20 cellular contexts compared by ENCODE assay signal in genomic region chr5:171797563-171797962, GRCh38. TPM values are rescaled to one million over a fixed set of nuclear protein-coding genes. Genes with fewer than 3 reads are reported as not detected.
"Had no signal": no experiment of that assay in that cellular context is flagged by ENCODE, and none has a peak within 500 bp of the region (broad histone marks: within the 10 kb centered on the region; RNA-seq: fewer than 3 reads in every experiment).

No MANE protein-coding gene starts in this region.

- H3K4me3 ChIP-seq: esophagus muscularis mucosa, tibial artery, uterus had no signal

- H3K27ac ChIP-seq: esophagus muscularis mucosa, tibial artery, uterus had no signal

- H3K9me3 Mint-ChIP-seq: activated T-helper 1 cell treated with anti-CD3 and anti-CD28 coated beads, Interleukin-12 subunit alpha, Interleukin-12 subunit beta, Interleukin-2, Interleukin-4 antibody, amounts not matched to agents 30 ng/mL and 10 ng/mL and 1 ng/mL, durations not matched to agents 14 hours and 24 hours and 36 hours; dendritic cell treated with granulocyte-macrophage colony-stimulating factor and Interleukin-4, amounts not matched to agents 40 ng/mL and 50 ng/mL, for 4 days; memory B cell; natural killer cell had no signal

- H3K27ac Mint-ChIP-seq: activated naive CD8-positive, alpha-beta T cell; activated T-helper 1 cell treated with anti-CD3 and anti-CD28 coated beads, Interleukin-12 subunit alpha, Interleukin-12 subunit beta, Interleukin-2, Interleukin-4 antibody, amounts not matched to agents 30 ng/mL and 10 ng/mL and 1 ng/mL, durations not matched to agents 14 hours and 24 hours and 36 hours; dendritic cell treated with granulocyte-macrophage colony-stimulating factor and Interleukin-4, amounts not matched to agents 40 ng/mL and 50 ng/mL, for 4 days; memory B cell; natural killer cell had no signal

- H3K4me3 Mint-ChIP-seq: activated naive CD8-positive, alpha-beta T cell; activated T-helper 1 cell treated with anti-CD3 and anti-CD28 coated beads, Interleukin-12 subunit alpha, Interleukin-12 subunit beta, Interleukin-2, Interleukin-4 antibody, amounts not matched to agents 30 ng/mL and 10 ng/mL and 1 ng/mL, durations not matched to agents 14 hours and 24 hours and 36 hours; dendritic cell treated with granulocyte-macrophage colony-stimulating factor and Interleukin-4, amounts not matched to agents 40 ng/mL and 50 ng/mL, for 4 days; memory B cell; natural killer cell had no signal

- H3K27me3 Mint-ChIP-seq: activated naive CD8-positive, alpha-beta T cell; dendritic cell treated with granulocyte-macrophage colony-stimulating factor and Interleukin-4, amounts not matched to agents 40 ng/mL and 50 ng/mL, for 4 days had no signal

- DNase-seq: activated CD4-positive, alpha-beta T cell treated with anti-CD3 and anti-CD28 coated beads, Interleukin-2, amount 50 U/mL, for 1 hour; activated T-cell treated with anti-CD3 and anti-CD28 coated beads for 4 hours; effector CD8-positive, alpha-beta T cell; natural killer cell; stimulated activated naive CD4-positive, alpha-beta T cell; substantia nigra; SW 1271; T-helper 2 cell; tibial artery; uterus had no signal

- H3K36me3 Mint-ChIP-seq: activated naive CD8-positive, alpha-beta T cell; memory B cell; natural killer cell had no signal

- H3K4me1 Mint-ChIP-seq: memory B cell, natural killer cell had no signal

- H3K9me3 ChIP-seq: esophagus muscularis mucosa, tibial artery, uterus had no signal

- H3K27me3 ChIP-seq: uterus had no signal

- H3K36me3 ChIP-seq: esophagus muscularis mucosa, tibial artery, uterus had no signal

- H3K4me1 ChIP-seq: esophagus muscularis mucosa, tibial artery, uterus had no signal

RNA-seq across cellular contexts. Expression of gene SMIM23, which starts 11.9 kb away (rescaled TPM):
- total RNA-seq: activated T-helper 1 cell treated with anti-CD3 and anti-CD28 coated beads, Interleukin-12 subunit alpha, Interleukin-12 subunit beta, Interleukin-2, Interleukin-4 antibody, amounts not matched to agents 30 ng/mL and 10 ng/mL and 1 ng/mL, durations not matched to agents 14 hours and 24 hours and 36 hours; chondrocyte; endothelial cell of umbilical vein; esophagus muscularis mucosa; liver; mucosa of gallbladder; natural killer cell; sciatic nerve; uterus had no signal
- polyA plus RNA-seq: endothelial cell of umbilical vein, liver had no signal
